ENCODE assay signal across 19 cellular contexts in genomic region chr10:28370107-28370835, GRCh38.
"Had no signal": no experiment of that assay in that cellular context is flagged by ENCODE, and none has a peak within 500 bp of the region (broad histone marks: within the 10 kb centered on the region; RNA-seq: fewer than 3 reads in every experiment).

No MANE protein-coding gene starts in this region.

- H3K9me3 Mint-ChIP-seq: activated B cell treated with CpG ODN at 0.5 μM for 24 hours; central memory CD8-positive, alpha-beta T cell; stimulated activated naive CD8-positive, alpha-beta T cell treated with anti-CD3 and anti-CD28 coated beads, Interleukin-15, Interleukin-2, amounts not matched to agents 100 ng/mL and 50 ng/mL, for 24 hours had no signal

- H3K27ac Mint-ChIP-seq: activated B cell treated with CpG ODN at 0.5 μM for 24 hours; activated T-helper 1 cell treated with anti-CD3 and anti-CD28 coated beads, Interleukin-12 subunit alpha, Interleukin-12 subunit beta, Interleukin-2, Interleukin-4 antibody, amounts not matched to agents 30 ng/mL and 10 ng/mL and 1 ng/mL, durations not matched to agents 14 hours and 24 hours and 36 hours; neural progenitor cell; stimulated activated naive CD8-positive, alpha-beta T cell treated with anti-CD3 and anti-CD28 coated beads, Interleukin-15, Interleukin-2, amounts not matched to agents 100 ng/mL and 50 ng/mL, for 24 hours; type B pancreatic cell had no signal

- H3K4me1 ChIP-seq: gastrocnemius medialis, prostate gland had no signal

- H3K4me3 ChIP-seq: gastrocnemius medialis, heart left ventricle, left ventricle myocardium inferior, neural progenitor cell, prostate gland had no signal

- H3K9ac ChIP-seq: neural progenitor cell had no signal

- DNase-seq: activated B cell treated with CpG ODN at 0.5 μM for 24 hours; activated CD4-positive, alpha-beta T cell treated with anti-CD3 and anti-CD28 coated beads for 4 hours; anterior cingulate cortex; brain microvascular endothelial cell; effector CD4-positive, alpha-beta T cell; gastrocnemius medialis; heart left ventricle; kidney glomerular epithelial cell; left ventricle myocardium inferior; mammary epithelial cell; right cardiac atrium; stimulated activated CD4-positive, alpha-beta T cell treated with anti-CD3 and anti-CD28 coated beads, Interleukin-2, amount 100 ng/mL, for 24 hours had no signal

- H3K36me3 ChIP-seq: brain microvascular endothelial cell, gastrocnemius medialis, heart left ventricle, left ventricle myocardium inferior, neural progenitor cell, prostate gland had no signal

- H3K27me3 Mint-ChIP-seq: activated B cell treated with CpG ODN at 0.5 μM for 24 hours; central memory CD8-positive, alpha-beta T cell; stimulated activated naive CD8-positive, alpha-beta T cell treated with anti-CD3 and anti-CD28 coated beads, Interleukin-15, Interleukin-2, amounts not matched to agents 100 ng/mL and 50 ng/mL, for 24 hours had no signal

- H3K27ac ChIP-seq: brain microvascular endothelial cell, gastrocnemius medialis, heart left ventricle, left ventricle myocardium inferior, neural progenitor cell, prostate gland had no signal

- H3K36me3 Mint-ChIP-seq: neural progenitor cell, type B pancreatic cell had no signal

- H3K4me3 Mint-ChIP-seq: activated B cell treated with CpG ODN at 0.5 μM for 24 hours; activated T-helper 1 cell treated with anti-CD3 and anti-CD28 coated beads, Interleukin-12 subunit alpha, Interleukin-12 subunit beta, Interleukin-2, Interleukin-4 antibody, amounts not matched to agents 30 ng/mL and 10 ng/mL and 1 ng/mL, durations not matched to agents 14 hours and 24 hours and 36 hours; central memory CD8-positive, alpha-beta T cell; neural progenitor cell; stimulated activated naive CD8-positive, alpha-beta T cell treated with anti-CD3 and anti-CD28 coated beads, Interleukin-15, Interleukin-2, amounts not matched to agents 100 ng/mL and 50 ng/mL, for 24 hours; type B pancreatic cell had no signal

- H3K9me3 ChIP-seq: gastrocnemius medialis, left ventricle myocardium inferior, prostate gland had no signal

- ATAC-seq: esophagus mucosa, gastrocnemius medialis, heart left ventricle, right cardiac atrium had no signal

- H3K4me1 Mint-ChIP-seq: neural progenitor cell had no signal
